Comparison of ENCODE assay signal across 2 cellular contexts in the genomic region with DNA sequence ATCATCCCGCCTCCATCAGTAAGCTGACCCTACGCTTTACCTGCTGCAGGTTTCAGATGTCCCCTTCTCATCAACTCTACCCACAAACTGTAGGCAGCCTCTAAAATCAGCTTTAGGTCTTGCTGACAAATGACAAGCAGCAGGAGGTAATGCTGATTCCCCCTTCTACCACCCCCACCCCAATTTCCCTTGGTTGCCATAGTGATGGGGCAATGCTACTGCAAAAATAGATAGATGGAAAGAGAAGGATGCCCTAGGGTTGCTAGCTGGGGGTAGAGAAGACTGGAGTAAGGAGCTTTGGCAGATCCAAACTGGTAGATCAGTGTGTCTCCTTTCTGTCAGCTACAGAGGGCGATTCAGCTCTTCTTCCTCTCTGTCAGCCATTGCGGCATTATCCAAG.
TF ChIP-seq lines count a peak whose summit lies in the region.

No MANE protein-coding gene starts in this region.

TF ChIP-seq in K562, 482 proteins besides CTCF, POLR2A, EP300 and RAD21:
- peak; percentile 42 for TF ChIP-seq RFX1 (IDR thresholded peaks at IDR 0.05)
- TF ChIP-seq, protein P1, sequence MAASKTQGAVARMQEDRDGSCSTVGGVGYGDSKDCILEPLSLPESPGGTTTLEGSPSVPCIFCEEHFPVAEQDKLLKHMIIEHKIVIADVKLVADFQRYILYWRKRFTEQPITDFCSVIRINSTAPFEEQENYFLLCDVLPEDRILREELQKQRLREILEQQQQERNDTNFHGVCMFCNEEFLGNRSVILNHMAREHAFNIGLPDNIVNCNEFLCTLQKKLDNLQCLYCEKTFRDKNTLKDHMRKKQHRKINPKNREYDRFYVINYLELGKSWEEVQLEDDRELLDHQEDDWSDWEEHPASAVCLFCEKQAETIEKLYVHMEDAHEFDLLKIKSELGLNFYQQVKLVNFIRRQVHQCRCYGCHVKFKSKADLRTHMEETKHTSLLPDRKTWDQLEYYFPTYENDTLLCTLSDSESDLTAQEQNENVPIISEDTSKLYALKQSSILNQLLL (CRISPR knock-in tag; IDR thresholded peaks at IDR 0.05; ENCODE audit: borderline replicate concordance), result no peak
- no peak for TF ChIP-seq CBX1 (IDR thresholded peaks at IDR 0.05; ENCODE audit: low read depth)
- TF ChIP-seq, protein P2, sequence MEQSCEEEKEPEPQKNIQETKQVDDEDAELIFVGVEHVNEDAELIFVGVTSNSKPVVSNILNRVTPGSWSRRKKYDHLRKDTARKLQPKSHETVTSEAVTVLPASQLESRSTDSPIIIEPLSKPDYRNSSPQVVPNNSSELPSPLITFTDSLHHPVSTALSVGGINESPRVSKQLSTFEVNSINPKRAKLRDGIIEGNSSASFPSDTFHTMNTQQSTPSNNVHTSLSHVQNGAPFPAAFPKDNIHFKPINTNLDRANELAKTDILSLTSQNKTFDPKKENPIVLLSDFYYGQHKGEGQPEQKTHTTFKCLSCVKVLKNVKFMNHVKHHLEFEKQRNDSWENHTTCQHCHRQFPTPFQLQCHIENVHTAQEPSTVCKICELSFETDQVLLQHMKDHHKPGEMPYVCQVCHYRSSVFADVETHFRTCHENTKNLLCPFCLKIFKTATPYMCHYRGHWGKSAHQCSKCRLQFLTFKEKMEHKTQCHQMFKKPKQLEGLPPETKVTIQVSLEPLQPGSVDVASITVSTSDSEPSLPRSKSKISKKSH (CRISPR knock-in tag; IDR thresholded peaks at IDR 0.05), result no peak

TF ChIP-seq in neural cell, 6 proteins besides CTCF, POLR2A, EP300 and RAD21:
- no peak for TF ChIP-seq TAF1 (IDR thresholded peaks at IDR 0.05; ENCODE audit: low read depth)
- no peak for TF ChIP-seq SMC3 (conservative IDR thresholded peaks at IDR 0.05; ENCODE audit: poor library complexity)
